8 cellular contexts compared by ENCODE assay signal in genomic region chr15:66253296-66253642, GRCh38. TPM values are rescaled to one million over a fixed set of nuclear protein-coding genes. Genes with fewer than 3 reads are reported as not detected.
DNase-seq lines count a peak whose midpoint lies in the region; ATAC-seq and TF ChIP-seq lines count a peak whose summit lies in the region.

No MANE protein-coding gene starts in this region.

- no peaks in the 10 kb centered on the region for H3F3A ChIP-seq in GM23248 (ENCODE audit: insufficient read depth)

- H3K9me3 ChIP-seq in GM23248 (ENCODE audit: low read depth) (no peaks in the 10 kb centered on the region), WERI-Rb-1 (ENCODE audit: severe bottlenecking) (no peaks in the 10 kb centered on the region), spleen (no peaks in the 10 kb centered on the region)

- H3K27ac ChIP-seq in GM23248: no peak overlapping the region
- no peak overlapping the region for H3K27ac ChIP-seq in WERI-Rb-1
- no peak overlapping the region for H3K27ac ChIP-seq in spleen

- peak overlapping the region; percentile 62; the same call in 1 of the 2 replicates for H2AFZ ChIP-seq in GM23248

- intact Hi-C loops in spleen (cut with DNase I; ENCODE audit: low total_unique reads): no loop called here

- H3K9me2 ChIP-seq in GM23248 (ENCODE audit: insufficient read depth): no peaks in the 10 kb centered on the region

- H3K4me1 ChIP-seq in GM23248 (ENCODE audit: insufficient read depth): peaks cover 8% of the 10 kb centered on the region
- peaks cover 24 to 40% (median 31%) of the 10 kb centered on the region in 6 donors for H3K4me1 ChIP-seq in spleen

- no peaks in the 10 kb centered on the region for H3K79me2 ChIP-seq in GM23248 (ENCODE audit: insufficient read depth)

- no peak for DNase-seq in GM23248
- DNase-seq in WERI-Rb-1: no peak
- no peak for DNase-seq in spleen
- DNase-seq in activated T-cell treated with anti-CD3 and anti-CD28 coated beads, Interleukin-2, amount 50 U/mL, for 1 hour: no peak
- no peak for DNase-seq in activated naive CD4-positive, alpha-beta T cell treated with anti-CD3 and anti-CD28 coated beads, Interleukin-2, amount 50 U/mL, for 16 hours

- peak overlapping the region; percentile 84 for H3K4me2 ChIP-seq in GM23248 (ENCODE audit: unreplicated experiment)

- TF ChIP-seq CTCF in WERI-Rb-1 (IDR thresholded peaks at IDR 0.05; ENCODE audit: low read depth, low read length): no peak
- no peak for TF ChIP-seq CTCF in spleen (IDR thresholded peaks at IDR 0.05 in 8 of 11, conservative IDR thresholded peaks at IDR 0.05 in 3 of 11)

- 0 to 3% methylated on average over 6 to 15 of the region's 39 CpGs for WGBS in GM23248 (ENCODE audit: low coverage in 1 of 2, low lambda C conversion rate in 2 of 2, missing lambda C conversion rate in 2 of 2), 2 experiments
- 1 to 2% (median 1%) methylated on average over 13 to 39 of the region's 39 CpGs for WGBS in spleen, 5 donors

- no peak overlapping the region for H3K9ac ChIP-seq in GM23248

- H3K4me3 ChIP-seq in GM23248 (peak overlapping the region; percentile 71), WERI-Rb-1 (ENCODE audit: low read depth, low read length) (peak overlapping the region; percentile 52), iPS-11a (ENCODE audit: low read depth, low read length) (peak overlapping the region; percentile 49), spleen (peak overlapping the region; percentile 35 to 69 (median 49))

- H4K20me1 ChIP-seq in GM23248 (ENCODE audit: insufficient read depth): no peaks in the 10 kb centered on the region

- peaks cover 93% of the 10 kb centered on the region for H3K27me3 ChIP-seq in GM23248 (replicated peaks; ENCODE audit: insufficient read depth)
- H3K27me3 ChIP-seq in WERI-Rb-1 (ENCODE audit: insufficient read depth, low read depth, severe bottlenecking): peaks cover 24% of the 10 kb centered on the region
- H3K27me3 ChIP-seq in spleen (replicated peaks in 1 of 7): peaks cover 0 to 88% (median 52%) of the 10 kb centered on the region in 7 donors

- no peaks in the 10 kb centered on the region for H3K36me3 ChIP-seq in GM23248 (ENCODE audit: low read depth)
- no peaks in the 10 kb centered on the region for H3K36me3 ChIP-seq in WERI-Rb-1
- no peaks in the 10 kb centered on the region for H3K36me3 ChIP-seq in spleen

- ATAC-seq in GM21723 (IDR thresholded peaks at IDR 0.05; ENCODE audit: unreplicated experiment) (no peak), HG03342 (IDR thresholded peaks at IDR 0.05; ENCODE audit: unreplicated experiment) (no peak)

- in situ Hi-C loops in GM23248 (cut with MboI): no loop called here

- no peak for TF ChIP-seq POLR2A in spleen (IDR thresholded peaks at IDR 0.05)

RNA-seq across cellular contexts. Expression of gene MEGF11, which starts 0.3 kb away (rescaled TPM):
- total RNA-seq in GM23248 (2014; rRNA removed; shearing (Covaris generic)): not detected in 2 replicates
- 0.14 and 0.23 TPM in 2 replicates for polyA plus RNA-seq in GM23248 (2016; fragmentation: Nextera tagmentation; extraction: Ambion mirVana)
- under 1 TPM in 4 of 7 donors, not detected in 3; 0.14 to 0.61 (median 0.39) TPM for total RNA-seq in spleen
- under 1 TPM in 2 of 3 donors, not detected in 1; 0.02 to 0.03 TPM for polyA plus RNA-seq in spleen

RNA-seq across cellular contexts. Expression of gene DIS3L, which starts 40.1 kb away (rescaled TPM):
- 19.5 and 23.7 TPM in 2 replicates for total RNA-seq in GM23248 (2014; rRNA removed; shearing (Covaris generic))
- polyA plus RNA-seq in GM23248 (2016; fragmentation: Nextera tagmentation; extraction: Ambion mirVana) (12.2 and 15.6 TPM in 2 replicates), spleen (10 to 100 TPM in 2 of 3 donors, 1 to 10 TPM in 1; 8.8 to 13.1 (median 10.7) TPM)
- 10 to 100 TPM; 23.1 to 30.7 (median 28.1) TPM for total RNA-seq in spleen
